ENCODE assay signal across 16 cellular contexts in the genomic region with DNA sequence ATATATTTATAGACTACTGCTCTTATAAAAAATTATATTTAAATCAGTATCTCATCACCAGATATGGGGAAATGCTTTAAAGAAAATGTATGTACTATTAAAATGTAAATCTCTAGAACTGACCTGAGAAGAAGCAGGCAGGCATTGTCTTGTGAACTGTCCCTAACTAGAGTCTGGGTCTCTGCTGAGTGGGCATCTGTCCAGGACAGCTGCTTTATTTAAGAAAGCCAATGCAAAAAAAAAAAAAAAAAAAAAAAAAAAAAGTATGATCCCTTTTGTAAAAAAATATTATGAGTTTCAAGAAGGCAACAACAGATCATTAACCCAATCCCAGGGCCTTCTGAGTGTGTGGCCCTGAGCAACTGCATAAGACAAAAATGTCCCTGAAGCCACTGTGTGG.
"Had no signal": no experiment of that assay in that cellular context is flagged by ENCODE, and none has a peak within 500 bp of the region (broad histone marks: within the 10 kb centered on the region; RNA-seq: fewer than 3 reads in every experiment).

No MANE protein-coding gene starts in this region.

- DNase-seq: KBM-7, MV-4-11, NCI-H1048, NCI-H1436 treated with DMSO at 0.1 percent for 48 hours, NCI-H187, NCI-H2029, NCI-H2081 treated with DMSO at 0.1 percent for 48 hours, NCI-H226, NCI-H446, NCI-H510A, NCI-H526, SHP77, T-helper 1 cell had no signal

- H3K27ac ChIP-seq: RWPE1 had no signal

- ATAC-seq: Panc1, SK-N-SH treated with all-trans-retinoic acid at 6 μM for 48 hours had no signal
